18 cellular contexts compared by ENCODE assay signal in genomic region chrY:10993955-10994354, GRCh38.
DNase-seq lines count a peak whose midpoint lies in the region; ATAC-seq and TF ChIP-seq lines count a peak whose summit lies in the region.
"Had no signal": no experiment of that assay in that cellular context is flagged by ENCODE, and none has a peak within 500 bp of the region (broad histone marks: within the 10 kb centered on the region; RNA-seq: fewer than 3 reads in every experiment).

No MANE protein-coding gene starts in this region.

- H3K9me3 Mint-ChIP-seq in stimulated activated naive CD8-positive, alpha-beta T cell treated with anti-CD3 and anti-CD28 coated beads, Interleukin-15, Interleukin-2, amounts not matched to agents 100 ng/mL and 50 ng/mL, for 24 hours, result peaks cover 88% of the 10 kb centered on the region
- peaks cover 100% of the 10 kb centered on the region in 2 donors for H3K9me3 Mint-ChIP-seq in stimulated activated naive CD8-positive, alpha-beta T cell treated with anti-CD3 and anti-CD28 coated beads, Interleukin-15, amount 100 ng/mL, for 72 hours
- peaks cover 93% of the 10 kb centered on the region for H3K9me3 Mint-ChIP-seq in endothelial cell (ENCODE audit: unreplicated experiment)

- no peak for DNase-seq in stimulated activated naive CD8-positive, alpha-beta T cell treated with anti-CD3 and anti-CD28 coated beads, Interleukin-15, amount 100 ng/mL, for 72 hours
- DNase-seq in endothelial cell (ENCODE audit: low spot score) (no peak), upper lobe of right lung (no peak), GM13976 (ENCODE audit: low spot score) (no peak), superior temporal gyrus (ENCODE audit: extremely low spot score) (no peak)
- DNase-seq: AML-193; Caco-2; Calu3; CD4-positive, alpha-beta T cell; CD8-positive, alpha-beta T cell; DMS79 treated with DMSO at 0.1 percent for 48 hours; GF-D8 had no signal

- H3K9me3 ChIP-seq in upper lobe of right lung, result no peaks in the 10 kb centered on the region
- H3K9me3 ChIP-seq: A549, Caco-2 had no signal

- no peak overlapping the region for H3K27ac ChIP-seq in upper lobe of right lung
- H3K27ac ChIP-seq: 22Rv1; A549; BLaER1 treated with 17β-estradiol and CSF1 and Interleukin-3, amounts not matched to agents 10 nM and 100 nM; C4-2B had no signal

- no peaks in the 10 kb centered on the region for H3K27me3 Mint-ChIP-seq in stimulated activated naive CD8-positive, alpha-beta T cell treated with anti-CD3 and anti-CD28 coated beads, Interleukin-15, Interleukin-2, amounts not matched to agents 100 ng/mL and 50 ng/mL, for 24 hours
- H3K27me3 Mint-ChIP-seq in stimulated activated naive CD8-positive, alpha-beta T cell treated with anti-CD3 and anti-CD28 coated beads, Interleukin-15, amount 100 ng/mL, for 72 hours, result no peaks in the 10 kb centered on the region
- H3K27me3 Mint-ChIP-seq in endothelial cell (ENCODE audit: unreplicated experiment), result peaks cover 36% of the 10 kb centered on the region
- H3K27me3 Mint-ChIP-seq: B cell; CD4-positive, alpha-beta T cell had no signal

- H3K36me3 Mint-ChIP-seq in stimulated activated naive CD8-positive, alpha-beta T cell treated with anti-CD3 and anti-CD28 coated beads, Interleukin-15, Interleukin-2, amounts not matched to agents 100 ng/mL and 50 ng/mL, for 24 hours (ENCODE audit: low read depth), result peaks cover 67% of the 10 kb centered on the region
- peaks cover 55% of the 10 kb centered on the region for H3K36me3 Mint-ChIP-seq in endothelial cell (ENCODE audit: low read depth, unreplicated experiment)

- no peak overlapping the region for H3K4me3 Mint-ChIP-seq in stimulated activated naive CD8-positive, alpha-beta T cell treated with anti-CD3 and anti-CD28 coated beads, Interleukin-15, Interleukin-2, amounts not matched to agents 100 ng/mL and 50 ng/mL, for 24 hours
- no peak overlapping the region for H3K4me3 Mint-ChIP-seq in stimulated activated naive CD8-positive, alpha-beta T cell treated with anti-CD3 and anti-CD28 coated beads, Interleukin-15, amount 100 ng/mL, for 72 hours
- H3K4me3 Mint-ChIP-seq in endothelial cell (ENCODE audit: unreplicated experiment), result peak overlapping the region; percentile 17
- H3K4me3 Mint-ChIP-seq: B cell; CD4-positive, alpha-beta T cell; CD8-positive, alpha-beta T cell had no signal

- H3K27ac Mint-ChIP-seq in stimulated activated naive CD8-positive, alpha-beta T cell treated with anti-CD3 and anti-CD28 coated beads, Interleukin-15, Interleukin-2, amounts not matched to agents 100 ng/mL and 50 ng/mL, for 24 hours, result peak overlapping the region; percentile 14
- H3K27ac Mint-ChIP-seq in stimulated activated naive CD8-positive, alpha-beta T cell treated with anti-CD3 and anti-CD28 coated beads, Interleukin-15, amount 100 ng/mL, for 72 hours, result no peak overlapping the region
- H3K27ac Mint-ChIP-seq in endothelial cell (ENCODE audit: unreplicated experiment), result no peak overlapping the region
- H3K27ac Mint-ChIP-seq: B cell; CD4-positive, alpha-beta T cell; CD8-positive, alpha-beta T cell had no signal

- H3K4me1 Mint-ChIP-seq in stimulated activated naive CD8-positive, alpha-beta T cell treated with anti-CD3 and anti-CD28 coated beads, Interleukin-15, Interleukin-2, amounts not matched to agents 100 ng/mL and 50 ng/mL, for 24 hours (ENCODE audit: low read depth), result no peaks in the 10 kb centered on the region
- H3K4me1 Mint-ChIP-seq in stimulated activated naive CD8-positive, alpha-beta T cell treated with anti-CD3 and anti-CD28 coated beads, Interleukin-15, amount 100 ng/mL, for 72 hours, result no peaks in the 10 kb centered on the region
- no peaks in the 10 kb centered on the region for H3K4me1 Mint-ChIP-seq in endothelial cell (ENCODE audit: unreplicated experiment)
- H3K4me1 Mint-ChIP-seq: B cell had no signal

- intact Hi-C loops in upper lobe of right lung (cut with DNase I), result no loop called here

- no peak for ATAC-seq in stimulated activated naive CD8-positive, alpha-beta T cell treated with anti-CD3 and anti-CD28 coated beads, Interleukin-15, amount 100 ng/mL, for 72 hours
- peak; percentile 48 for ATAC-seq in upper lobe of right lung
- ATAC-seq: A549; CD8-positive, alpha-beta T cell had no signal

- no peak for TF ChIP-seq CTCF in endothelial cell (IDR thresholded peaks at IDR 0.05; ENCODE audit: unreplicated experiment)
- no peak for TF ChIP-seq CTCF in upper lobe of right lung (IDR thresholded peaks at IDR 0.05)
- no peak for TF ChIP-seq CTCF in GM13976 (IDR thresholded peaks at IDR 0.05; ENCODE audit: borderline replicate concordance, control extremely low read depth, extremely low read depth, insufficient read depth, missing control alignments)

- no peak overlapping the region for H3K4me3 ChIP-seq in upper lobe of right lung
- H3K4me3 ChIP-seq: A549; BLaER1 treated with 17β-estradiol and CSF1 and Interleukin-3, amounts not matched to agents 10 nM and 100 nM had no signal

- no peaks in the 10 kb centered on the region for H3K36me3 ChIP-seq in upper lobe of right lung
- H3K36me3 ChIP-seq: BLaER1 treated with 17β-estradiol and CSF1 and Interleukin-3, amounts not matched to agents 10 nM and 100 nM had no signal

- no peaks in the 10 kb centered on the region for H3K4me1 ChIP-seq in upper lobe of right lung
- H3K4me1 ChIP-seq: A549; BLaER1 treated with 17β-estradiol and CSF1 and Interleukin-3, amounts not matched to agents 10 nM and 100 nM; Caco-2 had no signal

- no peaks in the 10 kb centered on the region for H3K27me3 ChIP-seq in upper lobe of right lung
- H3K27me3 ChIP-seq: BLaER1 treated with 17β-estradiol and CSF1 and Interleukin-3, amounts not matched to agents 10 nM and 100 nM had no signal

- in situ Hi-C loops in GM13976 (cut with MboI; ENCODE audit: low sequenced_read_pairs, unreplicated experiment), result no loop called here
